1 cellular context compared by ENCODE assay signal in genomic region chr2:226618875-226619605, GRCh38.
TF ChIP-seq lines count a peak whose summit lies in the region.

No MANE protein-coding gene starts in this region.

TF ChIP-seq in HepG2, 621 proteins besides CTCF, POLR2A, EP300 and RAD21 (continued from another document and continues in another):
- TF ChIP-seq, protein P1, sequence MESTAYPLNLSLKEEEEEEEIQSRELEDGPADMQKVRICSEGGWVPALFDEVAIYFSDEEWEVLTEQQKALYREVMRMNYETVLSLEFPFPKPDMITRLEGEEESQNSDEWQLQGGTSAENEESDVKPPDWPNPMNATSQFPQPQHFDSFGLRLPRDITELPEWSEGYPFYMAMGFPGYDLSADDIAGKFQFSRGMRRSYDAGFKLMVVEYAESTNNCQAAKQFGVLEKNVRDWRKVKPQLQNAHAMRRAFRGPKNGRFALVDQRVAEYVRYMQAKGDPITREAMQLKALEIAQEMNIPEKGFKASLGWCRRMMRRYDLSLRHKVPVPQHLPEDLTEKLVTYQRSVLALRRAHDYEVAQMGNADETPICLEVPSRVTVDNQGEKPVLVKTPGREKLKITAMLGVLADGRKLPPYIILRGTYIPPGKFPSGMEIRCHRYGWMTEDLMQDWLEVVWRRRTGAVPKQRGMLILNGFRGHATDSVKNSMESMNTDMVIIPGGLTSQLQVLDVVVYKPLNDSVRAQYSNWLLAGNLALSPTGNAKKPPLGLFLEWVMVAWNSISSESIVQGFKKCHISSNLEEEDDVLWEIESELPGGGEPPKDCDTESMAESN (CRISPR knock-in tag; conservative IDR thresholded peaks at IDR 0.05): peak; percentile 65; the same call in 1 of the 2 replicates
- TF ChIP-seq, protein P2, sequence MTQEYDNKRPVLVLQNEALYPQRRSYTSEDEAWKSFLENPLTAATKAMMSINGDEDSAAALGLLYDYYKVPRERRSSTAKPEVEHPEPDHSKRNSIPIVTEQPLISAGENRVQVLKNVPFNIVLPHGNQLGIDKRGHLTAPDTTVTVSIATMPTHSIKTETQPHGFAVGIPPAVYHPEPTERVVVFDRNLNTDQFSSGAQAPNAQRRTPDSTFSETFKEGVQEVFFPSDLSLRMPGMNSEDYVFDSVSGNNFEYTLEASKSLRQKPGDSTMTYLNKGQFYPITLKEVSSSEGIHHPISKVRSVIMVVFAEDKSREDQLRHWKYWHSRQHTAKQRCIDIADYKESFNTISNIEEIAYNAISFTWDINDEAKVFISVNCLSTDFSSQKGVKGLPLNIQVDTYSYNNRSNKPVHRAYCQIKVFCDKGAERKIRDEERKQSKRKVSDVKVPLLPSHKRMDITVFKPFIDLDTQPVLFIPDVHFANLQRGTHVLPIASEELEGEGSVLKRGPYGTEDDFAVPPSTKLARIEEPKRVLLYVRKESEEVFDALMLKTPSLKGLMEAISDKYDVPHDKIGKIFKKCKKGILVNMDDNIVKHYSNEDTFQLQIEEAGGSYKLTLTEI (CRISPR knock-in tag; conservative IDR thresholded peaks at IDR 0.05): no peak
- TF ChIP-seq, protein P3, sequence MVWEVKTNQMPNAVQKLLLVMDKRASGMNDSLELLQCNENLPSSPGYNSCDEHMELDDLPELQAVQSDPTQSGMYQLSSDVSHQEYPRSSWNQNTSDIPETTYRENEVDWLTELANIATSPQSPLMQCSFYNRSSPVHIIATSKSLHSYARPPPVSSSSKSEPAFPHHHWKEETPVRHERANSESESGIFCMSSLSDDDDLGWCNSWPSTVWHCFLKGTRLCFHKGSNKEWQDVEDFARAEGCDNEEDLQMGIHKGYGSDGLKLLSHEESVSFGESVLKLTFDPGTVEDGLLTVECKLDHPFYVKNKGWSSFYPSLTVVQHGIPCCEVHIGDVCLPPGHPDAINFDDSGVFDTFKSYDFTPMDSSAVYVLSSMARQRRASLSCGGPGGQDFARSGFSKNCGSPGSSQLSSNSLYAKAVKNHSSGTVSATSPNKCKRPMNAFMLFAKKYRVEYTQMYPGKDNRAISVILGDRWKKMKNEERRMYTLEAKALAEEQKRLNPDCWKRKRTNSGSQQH (CRISPR knock-in tag; IDR thresholded peaks at IDR 0.05; ENCODE audit: low read depth): no peak
- TF ChIP-seq HDAC1 (CRISPR knock-in tag; IDR thresholded peaks at IDR 0.05): peak; percentile 83; the same call in 1 of the 2 replicates
- TF ChIP-seq YY1 (IDR thresholded peaks at IDR 0.05; ENCODE audit: insufficient read depth, insufficient replicate concordance, low read depth, low read length): no peak
- TF ChIP-seq ZNF83 (CRISPR knock-in tag; IDR thresholded peaks at IDR 0.05; ENCODE audit: borderline replicate concordance): no peak
- no peak for TF ChIP-seq ZNF468 (CRISPR knock-in tag; IDR thresholded peaks at IDR 0.05)
- TF ChIP-seq ZNF782 (CRISPR knock-in tag; IDR thresholded peaks at IDR 0.05; ENCODE audit: borderline replicate concordance): no peak
- TF ChIP-seq SMAD9 (CRISPR knock-in tag; IDR thresholded peaks at IDR 0.05): no peak
- no peak for TF ChIP-seq ZNF605 (CRISPR knock-in tag; IDR thresholded peaks at IDR 0.05)
- no peak for TF ChIP-seq TCF12 (IDR thresholded peaks at IDR 0.05)
- 0 out of 2 replicates have a peak, but pooled peaks have one; percentile 68 for TF ChIP-seq TCF12 (CRISPR knock-in tag; IDR thresholded peaks at IDR 0.05)
- no peak for TF ChIP-seq POLR2AphosphoS2 (IDR thresholded peaks at IDR 0.05; ENCODE audit: low read depth, low read length)
- peak; percentile 69; the same call in 1 of the 2 replicates for TF ChIP-seq HMGXB3 (CRISPR knock-in tag; IDR thresholded peaks at IDR 0.05; ENCODE audit: borderline replicate concordance)
- no peak for TF ChIP-seq ZNF180 (CRISPR knock-in tag; IDR thresholded peaks at IDR 0.05; ENCODE audit: borderline replicate concordance, low read depth)
- no peak for TF ChIP-seq CBX1 (IDR thresholded peaks at IDR 0.05; ENCODE audit: low read depth)
- no peak for TF ChIP-seq HES4 (CRISPR knock-in tag; IDR thresholded peaks at IDR 0.05; ENCODE audit: borderline replicate concordance)
- TF ChIP-seq ZNF646 (CRISPR knock-in tag; IDR thresholded peaks at IDR 0.05): peak; percentile 79
- TF ChIP-seq, protein P4, sequence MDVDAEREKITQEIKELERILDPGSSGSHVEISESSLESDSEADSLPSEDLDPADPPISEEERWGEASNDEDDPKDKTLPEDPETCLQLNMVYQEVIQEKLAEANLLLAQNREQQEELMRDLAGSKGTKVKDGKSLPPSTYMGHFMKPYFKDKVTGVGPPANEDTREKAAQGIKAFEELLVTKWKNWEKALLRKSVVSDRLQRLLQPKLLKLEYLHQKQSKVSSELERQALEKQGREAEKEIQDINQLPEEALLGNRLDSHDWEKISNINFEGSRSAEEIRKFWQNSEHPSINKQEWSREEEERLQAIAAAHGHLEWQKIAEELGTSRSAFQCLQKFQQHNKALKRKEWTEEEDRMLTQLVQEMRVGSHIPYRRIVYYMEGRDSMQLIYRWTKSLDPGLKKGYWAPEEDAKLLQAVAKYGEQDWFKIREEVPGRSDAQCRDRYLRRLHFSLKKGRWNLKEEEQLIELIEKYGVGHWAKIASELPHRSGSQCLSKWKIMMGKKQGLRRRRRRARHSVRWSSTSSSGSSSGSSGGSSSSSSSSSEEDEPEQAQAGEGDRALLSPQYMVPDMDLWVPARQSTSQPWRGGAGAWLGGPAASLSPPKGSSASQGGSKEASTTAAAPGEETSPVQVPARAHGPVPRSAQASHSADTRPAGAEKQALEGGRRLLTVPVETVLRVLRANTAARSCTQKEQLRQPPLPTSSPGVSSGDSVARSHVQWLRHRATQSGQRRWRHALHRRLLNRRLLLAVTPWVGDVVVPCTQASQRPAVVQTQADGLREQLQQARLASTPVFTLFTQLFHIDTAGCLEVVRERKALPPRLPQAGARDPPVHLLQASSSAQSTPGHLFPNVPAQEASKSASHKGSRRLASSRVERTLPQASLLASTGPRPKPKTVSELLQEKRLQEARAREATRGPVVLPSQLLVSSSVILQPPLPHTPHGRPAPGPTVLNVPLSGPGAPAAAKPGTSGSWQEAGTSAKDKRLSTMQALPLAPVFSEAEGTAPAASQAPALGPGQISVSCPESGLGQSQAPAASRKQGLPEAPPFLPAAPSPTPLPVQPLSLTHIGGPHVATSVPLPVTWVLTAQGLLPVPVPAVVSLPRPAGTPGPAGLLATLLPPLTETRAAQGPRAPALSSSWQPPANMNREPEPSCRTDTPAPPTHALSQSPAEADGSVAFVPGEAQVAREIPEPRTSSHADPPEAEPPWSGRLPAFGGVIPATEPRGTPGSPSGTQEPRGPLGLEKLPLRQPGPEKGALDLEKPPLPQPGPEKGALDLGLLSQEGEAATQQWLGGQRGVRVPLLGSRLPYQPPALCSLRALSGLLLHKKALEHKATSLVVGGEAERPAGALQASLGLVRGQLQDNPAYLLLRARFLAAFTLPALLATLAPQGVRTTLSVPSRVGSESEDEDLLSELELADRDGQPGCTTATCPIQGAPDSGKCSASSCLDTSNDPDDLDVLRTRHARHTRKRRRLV (CRISPR knock-in tag; IDR thresholded peaks at IDR 0.05): peak; percentile 83; the same call in 1 of the 2 replicates
- TF ChIP-seq MEF2D (CRISPR knock-in tag; IDR thresholded peaks at IDR 0.05): peak; percentile 93
- peak; percentile 69; the same call in 1 of the 2 replicates for TF ChIP-seq ZBTB20 (CRISPR knock-in tag; IDR thresholded peaks at IDR 0.05; ENCODE audit: borderline replicate concordance, low read depth)
- peak; percentile 74; the same call in 1 of the 2 replicates for TF ChIP-seq ZNF281 (CRISPR knock-in tag; IDR thresholded peaks at IDR 0.05; ENCODE audit: borderline replicate concordance)
- no peak; the same call in 1 of the 2 replicates for TF ChIP-seq NCOA1 (CRISPR knock-in tag; IDR thresholded peaks at IDR 0.05)
- TF ChIP-seq ZNF20 (CRISPR knock-in tag; IDR thresholded peaks at IDR 0.05): no peak
- peak; percentile 73 for TF ChIP-seq TBL1XR1 (IDR thresholded peaks at IDR 0.05; ENCODE audit: borderline replicate concordance, low read length, partially characterized antibody)
- no peak for TF ChIP-seq SNRNP70 (IDR thresholded peaks at IDR 0.05; ENCODE audit: low read depth, low read length)
